In the genomic region with DNA sequence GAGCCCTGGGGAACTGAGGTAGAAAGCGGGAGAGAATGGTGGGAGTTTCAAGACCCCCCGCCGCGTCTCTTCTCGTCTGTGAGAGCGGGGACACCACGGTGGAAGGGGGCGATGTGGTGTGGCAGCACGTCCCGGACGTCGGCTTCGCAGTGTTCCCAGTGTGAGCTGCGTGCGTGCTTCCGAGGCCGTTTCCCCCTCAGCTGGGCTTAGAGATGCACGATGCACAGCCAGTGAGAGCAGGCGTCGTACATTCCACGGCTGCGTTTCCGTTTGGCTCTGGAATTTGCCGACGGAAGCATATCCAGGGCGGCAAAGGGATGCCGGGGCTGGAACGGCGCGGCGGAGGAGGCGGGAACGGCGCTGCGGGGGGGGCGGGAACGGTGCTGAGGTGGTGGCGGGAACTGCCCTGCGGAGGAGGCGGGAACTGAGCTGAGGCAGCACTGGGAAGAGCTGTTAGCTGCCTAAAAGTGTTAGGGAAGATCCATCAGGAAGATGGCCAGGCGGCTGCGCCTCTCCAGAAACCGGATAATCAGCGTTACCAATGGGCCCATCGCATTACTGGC, we compare ENCODE assay signal across 8 cellular contexts. TPM values are rescaled to one million over a fixed set of nuclear protein-coding genes. Genes with fewer than 3 reads are reported as not detected.
A peak's percentile ranks its signal among the peaks of the same experiment; 100 is the strongest.
DNase-seq lines count a peak whose midpoint lies in the region; ATAC-seq, FAIRE-seq and TF ChIP-seq lines count a peak whose summit lies in the region.

No MANE protein-coding gene starts in this region.

- no peaks in the 10 kb centered on the region for H3K9me1 ChIP-seq in K562 (ENCODE audit: control insufficient read depth, insufficient read depth, low read length)

- H3K9ac ChIP-seq in K562 (ENCODE audit: insufficient read depth in 1 of 2, low read depth in 2 of 2, low read length in 2 of 2) (peak overlapping the region; percentile 14 to 78; a peak in 3 of 4 replicates), iPS-20b (ENCODE audit: low read depth, low read length) (peak overlapping the region; percentile 0; the same call in 1 of the 2 replicates)

- no peaks in the 10 kb centered on the region for H3K36me3 ChIP-seq in K562 (ENCODE audit: control insufficient read depth, insufficient read depth, low read length)
- no peaks in the 10 kb centered on the region for H3K36me3 ChIP-seq in iPS-20b (ENCODE audit: insufficient read depth, low read depth, low read length)
- H3K36me3 ChIP-seq in sigmoid colon, result no peaks in the 10 kb centered on the region

- ATAC-seq in K562, result peak; percentile 56
- ATAC-seq in GM19463 (IDR thresholded peaks at IDR 0.05; ENCODE audit: unreplicated experiment), result no peak
- no peak for ATAC-seq in GM18520 (IDR thresholded peaks at IDR 0.05; ENCODE audit: unreplicated experiment)

- peaks cover 10 to 14% of the 10 kb centered on the region in 2 experiments for H3K4me1 ChIP-seq in K562 (replicated peaks in 1 of 2; ENCODE audit: control insufficient read depth in 2 of 2, insufficient read depth in 2 of 2, low read length in 2 of 2)
- peaks cover 18% of the 10 kb centered on the region; the same call in 1 of the 2 replicates for H3K4me1 ChIP-seq in iPS-20b (ENCODE audit: insufficient read depth, low read length)
- peaks cover 0 to 9% (median 2%) of the 10 kb centered on the region in 4 donors for H3K4me1 ChIP-seq in sigmoid colon

- TF ChIP-seq CTCF in K562 (IDR thresholded peaks at IDR 0.05 in 2 of 3, conservative IDR thresholded peaks at IDR 0.05 in 1 of 3; ENCODE audit: insufficient read depth in 2 of 3, low read depth in 1 of 3, low read length in 3 of 3), result no peak
- TF ChIP-seq CTCF in sigmoid colon (IDR thresholded peaks at IDR 0.05), result no peak

- peak overlapping the region; percentile 23 for H3K4me3 ChIP-seq in K562
- H3K4me3 ChIP-seq in iPS-20b (ENCODE audit: low read length), result peak overlapping the region; percentile 50; the same call in 1 of the 2 replicates
- peak overlapping the region; percentile 22 to 46 (median 38) for H3K4me3 ChIP-seq in sigmoid colon

- CTCF ChIA-PET in K562 (lab: Yijun Ruan, JAX; ENCODE audit: low intra/inter-chr PET ratio), result no interaction called here

- no peak for FAIRE-seq in K562 (lab: Jason Lieb, UNC)

- peak overlapping the region; percentile 76 for H3K4me2 ChIP-seq in K562 (ENCODE audit: insufficient read depth, low read length)

- H3K27me3 ChIP-seq in K562 (ENCODE audit: control insufficient read depth in 2 of 2, insufficient read depth in 2 of 2, low read length in 2 of 2), result peaks cover 17 to 49% of the 10 kb centered on the region in 2 experiments
- H3K27me3 ChIP-seq in iPS-20b (ENCODE audit: insufficient read depth, low read length), result peaks cover 11% of the 10 kb centered on the region; the same call in 1 of the 2 replicates
- no peaks in the 10 kb centered on the region for H3K27me3 ChIP-seq in sigmoid colon

- H3K27ac ChIP-seq in K562 (ENCODE audit: extremely low read depth, low read depth, low read length), result peak overlapping the region; percentile 26; the same call in 1 of the 3 replicates
- H3K27ac ChIP-seq in iPS-20b (ENCODE audit: low read length), result no peak overlapping the region
- peak overlapping the region; percentile 30 to 72 (median 70) for H3K27ac ChIP-seq in sigmoid colon

- POLR2A ChIA-PET in K562 (lab: Yijun Ruan, JAX), result interaction anchor here (0.5 to 0.7 kb wide), 2 partner anchors 198 to 269 kb away, joined by 3 read pairs; no protein-coding TSS in a partner anchor

- intact Hi-C loops in K562 (cut with micrococcal nuclease) (no loop called here), sigmoid colon (cut with DNase I) (no loop called here)

- DNase-seq in AG20443 (ENCODE audit: low spot score), result peak; percentile 85
- peak; percentile 55 for DNase-seq in HT-29 (ENCODE audit: low spot score)
- DNase-seq in K562 (ENCODE audit: extremely low read depth in 1 of 4, low spot score in 3 of 4), result peak; percentile 40 to 94 (median 83)
- peak; percentile 81 for DNase-seq in sigmoid colon
- DNase-seq in DMS79 (lab: John Stamatoyannopoulos, UW), result no peak

- TF ChIP-seq POLR2A in K562 (conservative IDR thresholded peaks at IDR 0.05) (no peak), sigmoid colon (IDR thresholded peaks at IDR 0.05) (no peak)

- no peak for TF ChIP-seq RAD21 in K562 (CRISPR knock-in tag; conservative IDR thresholded peaks at IDR 0.05 in 1 of 2, IDR thresholded peaks at IDR 0.05 in 1 of 2)

- no TSS peak for BruUV-seq in K562 (replicated peaks; lab: Mats Ljungman, UMichigan)

- peak overlapping the region; percentile 80 for H2AFZ ChIP-seq in K562 (ENCODE audit: low read depth, low read length)

- WGBS in K562 (ENCODE audit: insufficient coverage, low coverage, missing lambda C conversion rate), result 12% methylated on average over 25 of the region's 45 CpGs
- 18 to 35% methylated on average over 45 of the region's 45 CpGs for WGBS in sigmoid colon, 2 donors

- H4K20me1 ChIP-seq in K562 (replicated peaks; ENCODE audit: control insufficient read depth, insufficient read depth, low read length), result peaks cover 6% of the 10 kb centered on the region; the same call in 1 of the 2 replicates

- no peak for TF ChIP-seq EP300 in K562 (IDR thresholded peaks at IDR 0.05; ENCODE audit: low read length)
- peak in 1 of 4 donors; percentile 55 for TF ChIP-seq EP300 in sigmoid colon (IDR thresholded peaks at IDR 0.05)

- no peaks in the 10 kb centered on the region for H3K79me2 ChIP-seq in K562 (ENCODE audit: control insufficient read depth, insufficient read depth, low read length)

- no peaks in the 10 kb centered on the region for H3K9me3 ChIP-seq in K562 (replicated peaks; ENCODE audit: control insufficient read depth, insufficient read depth, low read depth, low read length)
- peaks cover 23% of the 10 kb centered on the region for H3K9me3 ChIP-seq in iPS-20b (ENCODE audit: insufficient read depth, low read depth, low read length)
- peaks cover 0 to 4% (median 2%) of the 10 kb centered on the region in 4 donors for H3K9me3 ChIP-seq in sigmoid colon

- in situ Hi-C loops in K562 (cut with MboI), result no loop called here

TF ChIP-seq in K562, 482 proteins besides CTCF, POLR2A, EP300 and RAD21 (continues in another document):
- TF ChIP-seq ZNF197 (CRISPR knock-in tag; IDR thresholded peaks at IDR 0.05; ENCODE audit: low read depth) (no peak), ELF1 (tag; IDR thresholded peaks at IDR 0.05) (no peak), GTF2A2 (tag; IDR thresholded peaks at IDR 0.05) (no peak), ZNF507 (tag; conservative IDR thresholded peaks at IDR 0.05) (no peak), ZNF140 (CRISPR knock-in tag; IDR thresholded peaks at IDR 0.05) (no peak), TCFL5 (CRISPR knock-in tag; conservative IDR thresholded peaks at IDR 0.05) (no peak), GATA2 (CRISPR knock-in tag; IDR thresholded peaks at IDR 0.05) (no peak)

RNA-seq across cellular contexts. Expression of a gene that starts 37.7 kb away (rescaled TPM):
- total RNA-seq in HT-29 (2014; rRNA removed; shearing (Covaris generic)), result not detected in 2 replicates
- total RNA-seq in K562 (2011; cell fraction: chromatin; rRNA removed; ENCODE audit: low replicate concordance), result not detected in 2 replicates
- not detected in 2 replicates for total RNA-seq in K562 (2011; cell fraction: nucleolus; rRNA removed)
- total RNA-seq in K562 (2011; cell fraction: nucleoplasm; rRNA removed), result not detected in 2 replicates
- not detected in 2 replicates for total RNA-seq in K562 (2014; rRNA removed)
- not detected in 2 replicates for total RNA-seq in K562 (2014; rRNA removed; fragmentation: Illumina TruSeq; extraction: Trizol)
- not detected in 2 replicates for total RNA-seq in K562 (2015; rRNA removed; fragmentation: Illumina TruSeq; extraction: Trizol)
- total RNA-seq in K562 (2021), result 0.24 TPM in 1 of 2 replicates, not detected in the other
- polyA plus RNA-seq in K562 (2011; rRNA removed), result 0.04 TPM in 1 of 2 replicates, not detected in the other
- 0.04 TPM in 1 of 2 replicates, not detected in the other for polyA plus RNA-seq in K562 (2011; cell fraction: cytosol; rRNA removed)
- not detected in 2 replicates for polyA plus RNA-seq in K562 (2011; cell fraction: nucleus; rRNA removed)
- polyA plus RNA-seq in K562 (2012), result 0.08 and 0.47 TPM in 2 replicates
- not detected in 2 replicates for polyA plus RNA-seq in K562 (2014; fragmentation: Illumina TruSeq; extraction: Trizol)
- polyA plus RNA-seq in K562 (2014; fragmentation: Nextera tagmentation; extraction: Ambion mirVana), result under 1 TPM; 0.22 to 0.49 TPM
- not detected in 2 replicates for polyA plus RNA-seq in K562 (2014; rRNA removed)
- 0.98 TPM in 1 of 2 replicates, not detected in the other for polyA minus RNA-seq in K562 (2011; rRNA and poly(A)+ RNA removed)
- not detected in 2 replicates for polyA minus RNA-seq in K562 (2011; cell fraction: cytosol; rRNA and poly(A)+ RNA removed)
- not detected in 2 replicates for polyA minus RNA-seq in K562 (2011; cell fraction: nucleus; rRNA and poly(A)+ RNA removed)
- total RNA-seq in sigmoid colon, result under 1 TPM in 1 of 4 donors, not detected in 3; 0.54 TPM
- under 1 TPM in 1 of 3 donors, not detected in 2; 0.50 TPM for polyA plus RNA-seq in sigmoid colon

RNA-seq across cellular contexts. Expression of a gene that starts 43.8 kb away (rescaled TPM):
- not detected in 2 replicates for total RNA-seq in HT-29 (2014; rRNA removed; shearing (Covaris generic))
- not detected in 2 replicates for total RNA-seq in K562 (2011; cell fraction: chromatin; rRNA removed; ENCODE audit: low replicate concordance)
- total RNA-seq in K562 (2011; cell fraction: nucleolus; rRNA removed), result not detected in 2 replicates
- not detected in 2 replicates for total RNA-seq in K562 (2011; cell fraction: nucleoplasm; rRNA removed)
- 0.16 TPM in 1 of 2 replicates, not detected in the other for total RNA-seq in K562 (2014; rRNA removed)
- total RNA-seq in K562 (2014; rRNA removed; fragmentation: Illumina TruSeq; extraction: Trizol), result not detected in 2 replicates
- total RNA-seq in K562 (2015; rRNA removed; fragmentation: Illumina TruSeq; extraction: Trizol), result 0.04 TPM in 1 of 2 replicates, not detected in the other
- total RNA-seq in K562 (2021), result not detected in 2 replicates
- polyA plus RNA-seq in K562 (2011; rRNA removed), result 0.01 TPM in 1 of 2 replicates, not detected in the other
- 0.01 TPM in 2 replicates for polyA plus RNA-seq in K562 (2011; cell fraction: cytosol; rRNA removed)
- polyA plus RNA-seq in K562 (2011; cell fraction: nucleus; rRNA removed), result 0.04 TPM in 1 of 2 replicates, not detected in the other
- 0.04 and 0.18 TPM in 2 replicates for polyA plus RNA-seq in K562 (2012)
- polyA plus RNA-seq in K562 (2014; fragmentation: Illumina TruSeq; extraction: Trizol), result not detected in 2 replicates
- polyA plus RNA-seq in K562 (2014; fragmentation: Nextera tagmentation; extraction: Ambion mirVana), result under 1 TPM in 1 of 2 experiments, not detected in 1; 0.01 TPM
- polyA plus RNA-seq in K562 (2014; rRNA removed), result not detected in 2 replicates
- polyA minus RNA-seq in K562 (2011; rRNA and poly(A)+ RNA removed), result not detected in 2 replicates
- polyA minus RNA-seq in K562 (2011; cell fraction: cytosol; rRNA and poly(A)+ RNA removed), result not detected in 2 replicates
- not detected in 2 replicates for polyA minus RNA-seq in K562 (2011; cell fraction: nucleus; rRNA and poly(A)+ RNA removed)
- total RNA-seq in sigmoid colon, result under 1 TPM in 2 of 4 donors, not detected in 2; 0.36 to 0.83 TPM
- 10 to 100 TPM in 1 of 3 donors, 1 to 10 TPM in 2; 4.2 to 12.0 (median 9.3) TPM for polyA plus RNA-seq in sigmoid colon
